ENCODE assay signal across 1 cellular context in genomic region chr1:144412491-144413403, GRCh38.
TF ChIP-seq lines count a peak whose summit lies in the region.

No MANE protein-coding gene starts in this region.

TF ChIP-seq in HEK293, 187 proteins besides CTCF, POLR2A, EP300 and RAD21 (continued from another document and continues in another):
- TF ChIP-seq KLF10 (tag by site-specific recombination; IDR thresholded peaks at IDR 0.05), result peak; percentile 87
- 0 out of 2 replicates have a peak, but pooled peaks have one; percentile 75 for TF ChIP-seq ZSCAN5A (tag by site-specific recombination; IDR thresholded peaks at IDR 0.05)
- TF ChIP-seq ZNF341 (tag by site-specific recombination; IDR thresholded peaks at IDR 0.05; ENCODE audit: low read depth), result peak; percentile 66
- TF ChIP-seq SCRT2 (tag by site-specific recombination; IDR thresholded peaks at IDR 0.05), result peak; percentile 41; the same call in 1 of the 2 replicates
- peak; percentile 68 for TF ChIP-seq ZNF335 (tag by site-specific recombination; conservative IDR thresholded peaks at IDR 0.05)
- TF ChIP-seq ZNF580 (tag by site-specific recombination; IDR thresholded peaks at IDR 0.05), result peak; percentile 90
- peak; percentile 74 for TF ChIP-seq ZNF423 (tag by site-specific recombination; IDR thresholded peaks at IDR 0.05)
- TF ChIP-seq ZFP37 (tag by site-specific recombination; IDR thresholded peaks at IDR 0.05), result peak; percentile 96
- TF ChIP-seq GLIS2 (tag by site-specific recombination; IDR thresholded peaks at IDR 0.05), result peak; percentile 76
- TF ChIP-seq INSM2 (tag by site-specific recombination; IDR thresholded peaks at IDR 0.05), result peak; percentile 75; the same call in 1 of the 2 replicates
- TF ChIP-seq BCL11B (tag by site-specific recombination; IDR thresholded peaks at IDR 0.05; ENCODE audit: low read depth), result peak; percentile 95
- TF ChIP-seq REST (tag by site-specific recombination; IDR thresholded peaks at IDR 0.05), result peak; percentile 68
- TF ChIP-seq ZNF10 (tag by site-specific recombination; IDR thresholded peaks at IDR 0.05), result peak; percentile 52; the same call in 1 of the 2 replicates
- TF ChIP-seq ZNF394 (tag by site-specific recombination; IDR thresholded peaks at IDR 0.05; ENCODE audit: borderline replicate concordance), result peak; percentile 90
- peak; percentile 69 for TF ChIP-seq PRDM4 (tag by site-specific recombination; IDR thresholded peaks at IDR 0.05)
- 0 out of 2 replicates have a peak, but pooled peaks have one; percentile 18 for TF ChIP-seq ZNF777 (tag by site-specific recombination; IDR thresholded peaks at IDR 0.05; ENCODE audit: borderline replicate concordance)
- peak; percentile 98 for TF ChIP-seq PRDM10 (tag by site-specific recombination; IDR thresholded peaks at IDR 0.05)
- TF ChIP-seq ZNF785 (tag by site-specific recombination; IDR thresholded peaks at IDR 0.05), result peak; percentile 78
- TF ChIP-seq ZBTB44 (tag by site-specific recombination; IDR thresholded peaks at IDR 0.05), result peak; percentile 69
- 0 out of 2 replicates have a peak, but pooled peaks have one; percentile 52 for TF ChIP-seq ZNF561 (tag by site-specific recombination; IDR thresholded peaks at IDR 0.05; ENCODE audit: borderline replicate concordance)
- peak; percentile 88 for TF ChIP-seq ZNF24 (tag by site-specific recombination; IDR thresholded peaks at IDR 0.05)
- peak; percentile 61; the same call in 1 of the 2 replicates for TF ChIP-seq OSR2 (tag by site-specific recombination; IDR thresholded peaks at IDR 0.05)
- peak; percentile 91 for TF ChIP-seq ZNF660 (tag by site-specific recombination; IDR thresholded peaks at IDR 0.05)
- peak; percentile 58 for TF ChIP-seq ZBTB8A (tag by site-specific recombination; IDR thresholded peaks at IDR 0.05)
- TF ChIP-seq ZNF776 (tag by site-specific recombination; IDR thresholded peaks at IDR 0.05; ENCODE audit: borderline replicate concordance), result peak; percentile 72; the same call in 1 of the 2 replicates
- TF ChIP-seq ZBTB48 (tag by site-specific recombination; IDR thresholded peaks at IDR 0.05), result peak; percentile 87
- TF ChIP-seq ZNF639 (tag by site-specific recombination; IDR thresholded peaks at IDR 0.05), result peak; percentile 64; the same call in 1 of the 2 replicates
- peak; percentile 18; the same call in 1 of the 2 replicates for TF ChIP-seq ZNF701 (tag by site-specific recombination; IDR thresholded peaks at IDR 0.05)
- TF ChIP-seq ZNF792 (tag by site-specific recombination; IDR thresholded peaks at IDR 0.05), result peak; percentile 64; the same call in 1 of the 2 replicates
- TF ChIP-seq KLF1 (tag by site-specific recombination; IDR thresholded peaks at IDR 0.05), result peak; percentile 54; the same call in 1 of the 2 replicates
- peak; percentile 81 for TF ChIP-seq YY2 (tag by site-specific recombination; IDR thresholded peaks at IDR 0.05)
- TF ChIP-seq ZBTB11 (tag by site-specific recombination; conservative IDR thresholded peaks at IDR 0.05; ENCODE audit: low read depth), result peak; percentile 78
- TF ChIP-seq SP3 (tag by site-specific recombination; IDR thresholded peaks at IDR 0.05), result 0 out of 2 replicates have a peak, but pooled peaks have one; percentile 16
- TF ChIP-seq ZNF2 (tag by site-specific recombination; IDR thresholded peaks at IDR 0.05), result peak; percentile 92
- TF ChIP-seq IKZF3 (tag by site-specific recombination; IDR thresholded peaks at IDR 0.05), result peak; percentile 63; the same call in 1 of the 2 replicates
- TF ChIP-seq GFI1B (tag by site-specific recombination; IDR thresholded peaks at IDR 0.05), result peak; percentile 36; the same call in 1 of the 2 replicates
